11 cellular contexts compared by ENCODE assay signal in the genomic region with DNA sequence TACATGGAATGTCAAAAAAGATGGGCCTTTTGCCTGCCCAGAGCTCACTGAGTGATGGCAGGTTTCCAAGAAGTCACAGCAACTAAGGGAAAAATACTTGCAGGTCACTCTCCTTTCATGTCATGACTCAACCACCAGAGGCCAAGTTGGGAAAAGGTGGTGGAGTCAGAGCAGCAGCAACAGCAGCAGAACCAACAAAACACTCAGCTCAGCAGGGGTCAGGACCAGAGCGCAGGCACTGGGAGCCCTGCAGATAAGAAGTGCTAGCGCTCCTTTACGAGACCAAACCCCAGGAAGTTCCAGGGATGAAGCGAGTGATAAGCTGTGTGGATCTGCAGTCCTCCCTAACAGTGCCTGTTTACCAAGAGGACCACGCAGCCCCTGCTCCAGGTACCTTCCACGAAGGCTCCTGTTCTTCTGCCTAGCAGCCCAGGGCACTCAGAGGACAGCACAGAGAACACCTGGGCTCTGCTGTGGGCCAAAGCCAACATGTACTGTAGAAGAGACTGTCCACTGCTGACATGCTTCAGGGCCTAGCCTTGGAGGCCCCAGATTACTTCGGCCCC. TPM values are rescaled to one million over a fixed set of nuclear protein-coding genes. Genes with fewer than 3 reads are reported as not detected.
DNase-seq lines count a peak whose midpoint lies in the region; ATAC-seq, FAIRE-seq and TF ChIP-seq lines count a peak whose summit lies in the region.
"Had no signal": no experiment of that assay in that cellular context is flagged by ENCODE, and none has a peak within 500 bp of the region (broad histone marks: within the 10 kb centered on the region; RNA-seq: fewer than 3 reads in every experiment).

No MANE protein-coding gene starts in this region.

- H2BK15ac ChIP-seq in neuronal stem cell (ENCODE audit: low read length), result no peak overlapping the region

- peak overlapping the region; percentile 6 for H3K18ac ChIP-seq in neuronal stem cell (ENCODE audit: low read length)

- H4K8ac ChIP-seq in neuronal stem cell (ENCODE audit: low read depth, low read length), result no peak overlapping the region

- H3K27me3 ChIP-seq in Panc1 (ENCODE audit: control insufficient read depth, insufficient read depth, low read length), result no peaks in the 10 kb centered on the region
- H3K27me3 ChIP-seq in endothelial cell of umbilical vein (ENCODE audit: control insufficient read depth in 2 of 2, insufficient read depth in 2 of 2, low read length in 2 of 2), result no peaks in the 10 kb centered on the region
- no peaks in the 10 kb centered on the region for H3K27me3 ChIP-seq in neuronal stem cell (ENCODE audit: control insufficient read depth in 3 of 3, insufficient read depth in 3 of 3, low read depth in 1 of 3, low read length in 3 of 3)
- H3K27me3 ChIP-seq in suprapubic skin, result no peaks in the 10 kb centered on the region

- POLR2A ChIA-PET in Panc1 (lab: Charles Lee), result no interaction called here
- POLR2A ChIA-PET in endothelial cell of umbilical vein (lab: Charles Lee), result no interaction called here

- no peak overlapping the region for H2BK12ac ChIP-seq in neuronal stem cell (ENCODE audit: low read length)

- no peak overlapping the region for H2AFZ ChIP-seq in endothelial cell of umbilical vein (ENCODE audit: low read depth, low read length)
- no peak overlapping the region for H2AFZ ChIP-seq in neuronal stem cell (ENCODE audit: low read length)

- no peak overlapping the region for H3K4ac ChIP-seq in neuronal stem cell (ENCODE audit: low read length)

- TF ChIP-seq POLR2A in H54 (IDR thresholded peaks at IDR 0.05; ENCODE audit: low read depth, low read length) (no peak), endothelial cell of umbilical vein (IDR thresholded peaks at IDR 0.05; ENCODE audit: low read depth, low read length) (no peak), suprapubic skin (IDR thresholded peaks at IDR 0.05) (no peak)

- no peaks in the 10 kb centered on the region for H3K36me3 ChIP-seq in Panc1 (ENCODE audit: control insufficient read depth, insufficient read depth, low read length)
- no peaks in the 10 kb centered on the region for H3K36me3 ChIP-seq in endothelial cell of umbilical vein (ENCODE audit: control insufficient read depth in 2 of 2, extremely low read depth in 1 of 2, insufficient read depth in 2 of 2, low read length in 2 of 2)
- H3K36me3 ChIP-seq in neuronal stem cell (replicated peaks in 1 of 2; ENCODE audit: control insufficient read depth in 2 of 2, insufficient read depth in 2 of 2, low read length in 2 of 2), result peaks cover 14 to 63% of the 10 kb centered on the region in 2 donors
- H3K36me3 ChIP-seq in suprapubic skin, result no peaks in the 10 kb centered on the region

- H3K27ac ChIP-seq in Panc1 (ENCODE audit: low read length) (peak overlapping the region; percentile 67), endothelial cell of umbilical vein (ENCODE audit: insufficient read depth, low read depth, low read length) (no peak overlapping the region), neuronal stem cell (replicated peaks; ENCODE audit: low read length) (no peak overlapping the region), suprapubic skin (no peak overlapping the region)

- TF ChIP-seq CTCF in Panc1 (IDR thresholded peaks at IDR 0.05), result no peak
- no peak for TF ChIP-seq CTCF in endothelial cell of umbilical vein (IDR thresholded peaks at IDR 0.05; ENCODE audit: extremely low read depth in 1 of 2, insufficient read depth in 1 of 2, low read depth in 1 of 2, low read length in 2 of 2)
- TF ChIP-seq CTCF in suprapubic skin (IDR thresholded peaks at IDR 0.05), result no peak

- peak; percentile 91 for DNase-seq in H54 (ENCODE audit: insufficient read length, low spot score)
- peak; percentile 25 for DNase-seq in Panc1 (ENCODE audit: low read depth, low spot score)
- DNase-seq in endothelial cell of umbilical vein (ENCODE audit: low read depth, low spot score), result peak; percentile 79
- DNase-seq in neuronal stem cell (ENCODE audit: low spot score), result no peak
- DNase-seq in COLO668 (lab: John Stamatoyannopoulos, UW; ENCODE audit: unreplicated experiment), result no peak
- DNase-seq in NCI-H1436 (lab: John Stamatoyannopoulos, UW), result no peak
- DNase-seq in suprapubic skin (ENCODE audit: low spot score in 2 of 2), result no peak
- DNase-seq: activated CD4-positive, alpha-beta T cell treated with anti-CD3 and anti-CD28 coated beads, Interleukin-2, amount 50 U/mL, for 1 hour; effector CD8-positive, alpha-beta T cell; NCI-H446 treated with DMSO at 0.1 percent for 48 hours had no signal

- H3K9me3 ChIP-seq in Panc1 (ENCODE audit: control insufficient read depth, insufficient read depth, low read depth, low read length) (no peaks in the 10 kb centered on the region), endothelial cell of umbilical vein (replicated peaks; ENCODE audit: control insufficient read depth, insufficient read depth, low read length) (no peaks in the 10 kb centered on the region), neuronal stem cell (replicated peaks in 1 of 2; ENCODE audit: control insufficient read depth in 2 of 2, insufficient read depth in 1 of 2, low read depth in 1 of 2, low read length in 2 of 2) (no peaks in the 10 kb centered on the region), suprapubic skin (no peaks in the 10 kb centered on the region)

- no peaks in the 10 kb centered on the region for H3K9me1 ChIP-seq in endothelial cell of umbilical vein (replicated peaks; ENCODE audit: control insufficient read depth, extremely low read depth, insufficient read depth, low read length)

- no peaks in the 10 kb centered on the region for H3K79me2 ChIP-seq in endothelial cell of umbilical vein (ENCODE audit: control insufficient read depth, insufficient read depth, low read length)

- H3K4me2 ChIP-seq in endothelial cell of umbilical vein (ENCODE audit: insufficient read depth, low read length) (no peak overlapping the region), neuronal stem cell (ENCODE audit: insufficient read depth, low read length, poor library complexity, severe bottlenecking) (no peak overlapping the region)

- H3K4me1 ChIP-seq in Panc1 (ENCODE audit: control insufficient read depth, insufficient read depth, low read length) (peaks cover 17% of the 10 kb centered on the region), endothelial cell of umbilical vein (ENCODE audit: control insufficient read depth, extremely low read depth, insufficient read depth, low read length) (peaks cover 8% of the 10 kb centered on the region), neuronal stem cell (ENCODE audit: control insufficient read depth in 2 of 2, insufficient read depth in 1 of 2, low read depth in 1 of 2, low read length in 2 of 2) (peaks cover 0 to 6% of the 10 kb centered on the region in 2 donors), suprapubic skin (peaks cover 18% of the 10 kb centered on the region)

- no peaks in the 10 kb centered on the region for H4K20me1 ChIP-seq in endothelial cell of umbilical vein (replicated peaks; ENCODE audit: control insufficient read depth, extremely low read depth, insufficient read depth, low read length)

- H4K91ac ChIP-seq in neuronal stem cell (ENCODE audit: low read depth, low read length, poor library complexity), result no peak overlapping the region

- no peak overlapping the region for H2BK5ac ChIP-seq in neuronal stem cell (ENCODE audit: low read length)

- in situ Hi-C loops in Panc1 (cut with HindIII; ENCODE audit: low pct_unique_long_range_greater_than_20kb, low sequenced_read_pairs), result no loop called here

- BruUV-seq in Panc1 (replicated peaks; lab: Mats Ljungman, UMichigan), result no TSS peak
- no TSS peak for BruUV-seq in endothelial cell of umbilical vein (replicated peaks; lab: Mats Ljungman, UMichigan)

- ATAC-seq in Panc1 (peak; percentile 94), HG03025 (IDR thresholded peaks at IDR 0.05; ENCODE audit: low FRiP score, unreplicated experiment) (no peak)

- TF ChIP-seq EP300 in suprapubic skin (IDR thresholded peaks at IDR 0.05), result no peak

- no peak overlapping the region for H2AK5ac ChIP-seq in neuronal stem cell (ENCODE audit: low read depth, low read length)

- no peaks in the 10 kb centered on the region for H3K79me1 ChIP-seq in neuronal stem cell (ENCODE audit: low read depth, low read length)

- H3K4me3 ChIP-seq in Panc1 (ENCODE audit: low read depth in 2 of 2, low read length in 2 of 2), result no peak overlapping the region
- H3K4me3 ChIP-seq in endothelial cell of umbilical vein (replicated peaks in 1 of 3; ENCODE audit: insufficient read depth in 1 of 3, low read depth in 1 of 3, low read length in 3 of 3), result no peak overlapping the region
- no peak overlapping the region for H3K4me3 ChIP-seq in neuronal stem cell (ENCODE audit: low read length in 2 of 2)
- H3K4me3 ChIP-seq in suprapubic skin, result no peak overlapping the region

- no peak overlapping the region for H3K14ac ChIP-seq in neuronal stem cell (ENCODE audit: low read length)

- intact Hi-C loops in Panc1 (cut with micrococcal nuclease; ENCODE audit: unreplicated experiment), result loop anchor here (10.0 kb wide), 1 partner anchor 73 kb away; the partner anchor contains the start of gene DUSP7
- intact Hi-C loops in endothelial cell of umbilical vein (cut with micrococcal nuclease), result no loop called here

- H3K23ac ChIP-seq in neuronal stem cell (ENCODE audit: low read depth, low read length, poor library complexity), result no peak overlapping the region

- WGBS in neuronal stem cell (ENCODE audit: extremely low coverage in 2 of 2, insufficient read length in 2 of 2, insufficient replicate concordance in 1 of 2), 2 donors, result no CpG with 5 or more reads among the region's 7 CpGs
- WGBS in suprapubic skin, result 90% methylated on average over 7 of the region's 7 CpGs

- no peak overlapping the region for H2BK120ac ChIP-seq in neuronal stem cell (ENCODE audit: low read depth, low read length)

- CTCF ChIA-PET in Panc1 (lab: Charles Lee), result interaction anchor here (0.6 kb wide), 2 partner anchors 10 to 126 kb away, joined by 3 to 5 read pairs; no protein-coding TSS in a partner anchor
- CTCF ChIA-PET in endothelial cell of umbilical vein (lab: Charles Lee), result interaction anchor here (0.7 to 1.9 kb wide), 6 partner anchors 72 to 132 kb away, joined by 3 to 10 read pairs (median 6); partner anchors contain the start of genes DUSP7 and RPL29

- H3K9ac ChIP-seq in endothelial cell of umbilical vein (replicated peaks; ENCODE audit: extremely low read depth, insufficient read depth, low read length), result no peak overlapping the region
- no peak overlapping the region for H3K9ac ChIP-seq in neuronal stem cell (ENCODE audit: low read depth, low read length, poor library complexity)

- dilution Hi-C loops in endothelial cell of umbilical vein (cut with MboI; ENCODE audit: extremely low pct_ligation_motif_present, low sequenced_read_pairs), result no loop called here

- FAIRE-seq in H54 (lab: Jason Lieb, UNC) (peak; percentile 82), endothelial cell of umbilical vein (lab: Jason Lieb, UNC) (peak; percentile 90)

RNA-seq across cellular contexts. Expression of gene POC1A, which starts 26.0 kb away (rescaled TPM):
- total RNA-seq in Panc1 (2021; ENCODE audit: unreplicated experiment) (25.7 TPM), endothelial cell of umbilical vein (16.7 and 19.4 TPM in 2 replicates), suprapubic skin (1 to 10 TPM; 1.1 to 4.8 (median 1.6) TPM)
- polyA plus RNA-seq in Panc1 (2012; ENCODE audit: insufficient read length), result 17.1 TPM
- polyA plus RNA-seq in endothelial cell of umbilical vein, result 14.8 and 14.9 TPM in 2 replicates
- 15.9 and 16.9 TPM in 2 replicates for polyA plus RNA-seq in endothelial cell of umbilical vein (2011; cell fraction: cytosol; rRNA removed)
- 11.6 and 13.5 TPM in 2 replicates for polyA plus RNA-seq in endothelial cell of umbilical vein (2011; cell fraction: nucleus; rRNA removed)
- 6.0 and 11.1 TPM in 2 replicates for polyA plus RNA-seq in endothelial cell of umbilical vein (2012)
- 18.2 and 21.8 TPM in 2 replicates for polyA minus RNA-seq in endothelial cell of umbilical vein
- 17.4 TPM for polyA minus RNA-seq in endothelial cell of umbilical vein (2011; cell fraction: cytosol; rRNA and poly(A)+ RNA removed)
- polyA minus RNA-seq in endothelial cell of umbilical vein (2011; cell fraction: nucleus; rRNA and poly(A)+ RNA removed), result 7.1 and 10.2 TPM in 2 replicates
- polyA plus RNA-seq in neuronal stem cell (2013, experiment 1 of 2), result 18.0 TPM
- 17.8 TPM for polyA plus RNA-seq in neuronal stem cell (2013, experiment 2 of 2)

Comparison
In these comparisons a context has a peak if more than half of its experiments do, and no peak if none do; other contexts are left out.
1. DNase-seq: peak in H54 (single experiment), Panc1 (single experiment) and endothelial cell of umbilical vein (single experiment); none in neuronal stem cell (single experiment), COLO668 (single experiment), NCI-H1436 (single experiment) and suprapubic skin (0 of 2).